Comparison of ENCODE assay signal across 8 cellular contexts in genomic region chr11:694563-695331, GRCh38.
DNase-seq lines count a peak whose midpoint lies in the region; ATAC-seq and TF ChIP-seq lines count a peak whose summit lies in the region.

DEAF1 (minus strand) TSS chr11:695222; CDS start chr11:695047, 175 bp downstream.

- CTCF ChIA-PET in AG04449 (lab: Yijun Ruan, JAX) = interaction anchor here (1.4 to 17.1 kb wide), 2 partner anchors 30 to 33 kb away, joined by 4 to 198 read pairs; no protein-coding TSS in a partner anchor

- peak; percentile 87 for ATAC-seq in GM18907 (IDR thresholded peaks at IDR 0.05; ENCODE audit: unreplicated experiment)
- ATAC-seq in HG03139 (IDR thresholded peaks at IDR 0.05; ENCODE audit: unreplicated experiment) = peak; percentile 74

- peak within 1 kb of the TSS; percentile 99 for H3K27ac ChIP-seq in caudate nucleus (ENCODE audit: low read depth, low read length)

- DNase-seq in AG04449 (ENCODE audit: low read depth, low spot score) (peak; percentile 79), NCI-H2227 (lab: John Stamatoyannopoulos, UW; ENCODE audit: unreplicated experiment) (peak; percentile 100), caudate nucleus (lab: John Stamatoyannopoulos, UW) (peak in 60 of 61 donors; percentile 56 to 99 (median 94)), iPS-NIHi7 (ENCODE audit: extremely low spot score) (peak; percentile 94), smooth muscle cell of the brain vasculature (ENCODE audit: low read depth, low spot score) (peak; percentile 97)

- TF ChIP-seq CTCF in AG04449 (IDR thresholded peaks at IDR 0.05; ENCODE audit: insufficient read depth, low read length, missing control alignments) (no peak), WI38 (IDR thresholded peaks at IDR 0.05; ENCODE audit: low read depth, low read length) (no peak)

- H3K4me3 ChIP-seq in AG04449 (ENCODE audit: low read depth, low read length) (peak within 1 kb of the TSS; percentile 85), WI38 (ENCODE audit: low read depth, low read length) (peak within 1 kb of the TSS; percentile 89)

- POLR2A ChIA-PET in AG04449 (lab: Yijun Ruan, JAX) = interaction anchor here (0.8 to 1.5 kb wide), 2 partner anchors 12 to 18 kb away, joined by 3 to 9 read pairs; partner anchors contain the start of gene EPS8L2

Comparison
In these comparisons a context has a peak if more than half of its experiments do, and no peak if none do; other contexts are left out.
1. Peak in every context shown above with its lines: DNase-seq, ATAC-seq, H3K4me3 ChIP-seq and H3K27ac ChIP-seq.